Comparison of ENCODE assay signal across 21 cellular contexts in the genomic region with DNA sequence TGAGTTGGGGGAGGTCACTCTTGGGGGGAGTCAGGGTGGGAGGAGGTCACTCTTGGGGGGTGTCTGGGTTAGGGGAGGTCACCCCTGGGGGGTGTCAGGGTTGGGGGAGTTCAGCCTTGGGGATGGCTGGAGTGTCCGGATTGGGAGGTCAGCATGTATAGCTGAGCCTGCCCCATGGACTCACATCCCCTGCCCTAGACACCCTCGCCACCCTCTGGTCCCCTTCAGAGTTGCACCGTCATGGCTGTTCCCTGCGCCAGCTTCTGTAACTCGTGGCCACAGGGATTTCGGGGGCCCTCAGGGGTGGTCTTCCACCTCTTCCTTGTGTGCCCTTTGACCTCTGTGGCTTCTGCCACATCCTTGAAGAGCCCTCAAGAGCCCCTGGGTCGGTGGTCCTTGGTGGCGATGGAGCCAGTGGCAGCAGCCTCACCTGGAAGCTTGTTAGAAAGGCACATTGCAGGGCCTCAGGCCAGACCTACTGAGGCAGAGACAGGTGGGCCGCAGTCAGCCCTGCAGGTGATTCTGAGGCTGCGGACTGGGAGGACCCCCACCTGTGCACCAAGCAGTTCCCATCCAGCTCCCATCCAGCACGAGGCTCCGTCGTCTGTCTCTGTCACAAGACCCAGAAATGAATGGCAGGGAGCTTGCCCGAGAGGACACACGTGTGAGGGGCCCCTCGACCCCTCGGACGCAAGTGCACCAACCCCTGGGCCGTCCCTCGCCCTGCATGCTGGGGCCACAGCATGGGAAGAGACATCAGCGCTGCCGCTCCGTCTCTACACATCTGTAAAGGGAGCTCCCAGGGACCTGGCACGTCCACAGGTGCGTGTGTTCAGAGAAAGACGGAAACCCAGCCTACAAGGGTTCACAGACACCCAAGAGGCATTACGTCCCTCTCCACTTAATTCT. TPM values are rescaled to one million over a fixed set of nuclear protein-coding genes. Genes with fewer than 3 reads are reported as not detected.
DNase-seq lines count a peak whose midpoint lies in the region; ATAC-seq, FAIRE-seq and TF ChIP-seq lines count a peak whose summit lies in the region.
"Had no signal": no experiment of that assay in that cellular context is flagged by ENCODE, and none has a peak within 500 bp of the region (broad histone marks: within the 10 kb centered on the region; RNA-seq: fewer than 3 reads in every experiment).

No MANE protein-coding gene starts in this region.

- intact Hi-C loops in right cardiac atrium (cut with DNase I) (loop anchor here (5.0 to 10.0 kb wide), 4 partner anchors 35 to 90 kb away; a partner anchor contains a TSS), Right ventricle myocardium superior (cut with DNase I) (loop anchor here (2.0 kb wide), 1 partner anchor 87 kb away; no protein-coding TSS in a partner anchor), Panc1 (cut with micrococcal nuclease; ENCODE audit: unreplicated experiment) (loop anchor here (5.0 kb wide), 1 partner anchor 85 kb away; no protein-coding TSS in a partner anchor)

- no TSS peak for BruUV-seq in Panc1 (replicated peaks; lab: Mats Ljungman, UMichigan)

- FAIRE-seq in urothelium cell line (lab: Jason Lieb, UNC), result peak; percentile 9
- FAIRE-seq: A204.1 had no signal

- POLR2A ChIA-PET in Panc1 (lab: Charles Lee), result interaction anchor here (0.6 kb wide), 1 partner anchor 164 kb away, joined by 3 read pairs; no protein-coding TSS in a partner anchor

- H3K27me3 ChIP-seq in right cardiac atrium (ENCODE audit: control insufficient read depth, insufficient read depth), result no peaks in the 10 kb centered on the region
- H3K27me3 ChIP-seq in Panc1 (ENCODE audit: control insufficient read depth, insufficient read depth, low read length), result no peaks in the 10 kb centered on the region
- H3K27me3 ChIP-seq: upper lobe of right lung had no signal

- no peak overlapping the region for H3K4me3 ChIP-seq in right cardiac atrium (ENCODE audit: low read length)
- H3K4me3 ChIP-seq in Panc1 (ENCODE audit: low read depth in 2 of 2, low read length in 2 of 2), result no peak overlapping the region
- H3K4me3 ChIP-seq: SK-N-MC, skin epidermis, upper lobe of right lung had no signal

- H3K36me3 ChIP-seq in Panc1 (ENCODE audit: control insufficient read depth, insufficient read depth, low read length), result no peaks in the 10 kb centered on the region; the same call in 1 of the 2 replicates

- TF ChIP-seq CTCF in Panc1 (IDR thresholded peaks at IDR 0.05), result no peak

- no peak overlapping the region for H3K27ac ChIP-seq in right cardiac atrium (ENCODE audit: low read length)
- no peak overlapping the region for H3K27ac ChIP-seq in Panc1 (ENCODE audit: low read length)
- H3K27ac ChIP-seq: SK-N-MC, upper lobe of right lung had no signal

- CTCF ChIA-PET in Panc1 (lab: Charles Lee), result interaction anchor here (0.7 to 0.8 kb wide), 2 partner anchors 14 to 70 kb away, joined by 3 read pairs; no protein-coding TSS in a partner anchor

- no peaks in the 10 kb centered on the region for H3K9me3 ChIP-seq in right cardiac atrium (ENCODE audit: control insufficient read depth, low read length)
- H3K9me3 ChIP-seq in Panc1 (ENCODE audit: control insufficient read depth, insufficient read depth, low read depth, low read length), result no peaks in the 10 kb centered on the region
- H3K9me3 ChIP-seq: upper lobe of right lung had no signal

- in situ Hi-C loops in Panc1 (cut with HindIII; ENCODE audit: low pct_unique_long_range_greater_than_20kb, low sequenced_read_pairs), result no loop called here

- no peaks in the 10 kb centered on the region for H3K4me1 ChIP-seq in right cardiac atrium (ENCODE audit: control insufficient read depth, insufficient read depth, low read length)
- H3K4me1 ChIP-seq in Panc1 (ENCODE audit: control insufficient read depth, insufficient read depth, low read length), result no peaks in the 10 kb centered on the region
- H3K4me1 ChIP-seq: upper lobe of right lung had no signal

- 92% methylated on average over 27 of the region's 27 CpGs for WGBS in right cardiac atrium

- DNase-seq in right cardiac atrium, result peak in 2 of 3 donors; percentile 55
- no peak for DNase-seq in Right ventricle myocardium superior
- DNase-seq in Panc1 (ENCODE audit: low read depth, low spot score), result no peak
- DNase-seq in urothelium cell line (ENCODE audit: low spot score), result no peak
- DNase-seq in activated gamma-delta T cell treated with Interleukin-2 at 50 U/mL for 16 hours, result no peak
- DNase-seq in stimulated activated naive CD4-positive, alpha-beta T cell (lab: John Stamatoyannopoulos, UW), result no peak
- DNase-seq in cerebellar nuclear complex (lab: John Stamatoyannopoulos, UW), result no peak
- DNase-seq: activated CD4-positive, alpha-beta T cell treated with anti-CD3 and anti-CD28 coated beads for 4 hours; activated T-cell treated with anti-CD3 and anti-CD28 coated beads, Interleukin-2, amount 50 U/mL, for 4 hours; DMS79; mammary epithelial cell; NCI-H1092 treated with DMSO at 0.1 percent for 48 hours; NCI-H1930; NCI-H2227 treated with DMSO at 0.1 percent for 48 hours; RPMI8226; T-helper 2 cell; upper lobe of right lung had no signal

- ATAC-seq in right cardiac atrium (peak in 1 of 2 donors; percentile 23), Right ventricle myocardium superior (ENCODE audit: poor library complexity) (no peak), Panc1 (peak; percentile 79), esophagus mucosa (peak; percentile 19)

RNA-seq across cellular contexts. Expression of a gene that starts 44.7 kb away (rescaled TPM):
- total RNA-seq in right cardiac atrium (100 to 1,000 TPM; 139 to 163 (median 147) TPM), Right ventricle myocardium superior (177 TPM), Panc1 (2021; ENCODE audit: unreplicated experiment) (244 TPM), esophagus mucosa (63.0 TPM)
- 86.9 TPM for polyA plus RNA-seq in right cardiac atrium
- polyA plus RNA-seq in Panc1 (2012; ENCODE audit: insufficient read length), result 276 TPM

Comparison
In these comparisons a context has a peak if more than half of its experiments do, and no peak if none do; other contexts are left out.
1. DNase-seq: peak in right cardiac atrium (2 of 3); none in Right ventricle myocardium superior (single experiment), Panc1 (single experiment), urothelium cell line (single experiment), activated gamma-delta T cell treated with Interleukin-2 at 50 U/mL for 16 hours (single experiment), stimulated activated naive CD4-positive, alpha-beta T cell (0 of 6) and cerebellar nuclear complex (0 of 2).